In genomic region chr9:112844771-112845542, GRCh38 we compare ENCODE assay signal across 9 cellular contexts. TPM values are rescaled to one million over a fixed set of nuclear protein-coding genes. Genes with fewer than 3 reads are reported as not detected.
DNase-seq lines count a peak whose midpoint lies in the region; ATAC-seq, FAIRE-seq and TF ChIP-seq lines count a peak whose summit lies in the region.
"Had no signal": no experiment of that assay in that cellular context is flagged by ENCODE, and none has a peak within 500 bp of the region (broad histone marks: within the 10 kb centered on the region; RNA-seq: fewer than 3 reads in every experiment).

No MANE protein-coding gene starts in this region.

- CTCF ChIA-PET in HepG2 (lab: Yijun Ruan, JAX; ENCODE audit: low intra/inter-chr PET ratio, low total read pairs): interaction anchor here (1.1 to 3.1 kb wide), 4 partner anchors 25 to 60 kb away, joined by 3 to 48 read pairs (median 4); no protein-coding TSS in a partner anchor

- no peak for TF ChIP-seq EP300 in HepG2 (IDR thresholded peaks at IDR 0.05; ENCODE audit: low read depth in 2 of 2, low read length in 2 of 2)
- no peak for TF ChIP-seq EP300 in HepG2 (CRISPR knock-in tag; IDR thresholded peaks at IDR 0.05; ENCODE audit: borderline replicate concordance)

- H3K9ac ChIP-seq in HepG2 (ENCODE audit: insufficient read depth, low read depth, low read length): no peak overlapping the region

- peaks cover 14% of the 10 kb centered on the region for H3K4me1 Mint-ChIP-seq in central memory CD8-positive, alpha-beta T cell

- peak; percentile 59 for ATAC-seq in HG02970 (IDR thresholded peaks at IDR 0.05; ENCODE audit: low FRiP score, unreplicated experiment)
- ATAC-seq in activated CD4-positive, CD25-positive, alpha-beta regulatory T cell treated with anti-CD3 and anti-CD28 coated beads, Interleukin-2, amount 50 U/mL, for 24 hours: peak; percentile 55 to 63
- ATAC-seq in central memory CD8-positive, alpha-beta T cell (replicated peaks; ENCODE audit: extremely low read depth, poor library complexity, severe bottlenecking): no peak
- peak; percentile 79 for ATAC-seq in HepG2

- peak; percentile 71 for FAIRE-seq in HepG2 (lab: Jason Lieb, UNC)

- no peak overlapping the region; the same call in 1 of the 2 replicates for H3K4me2 ChIP-seq in HepG2 (ENCODE audit: low read depth, low read length)

- peaks cover 15% of the 10 kb centered on the region for H3K4me1 ChIP-seq in HepG2 (ENCODE audit: insufficient read depth, low read length)

- TF ChIP-seq POLR2A in HepG2 (IDR thresholded peaks at IDR 0.05; ENCODE audit: insufficient read depth in 1 of 2, low read depth in 2 of 2, low read length in 2 of 2): no peak

- no peak overlapping the region for H2AFZ ChIP-seq in HepG2 (ENCODE audit: low read length)

- intact Hi-C loops in HepG2 (cut with micrococcal nuclease; ENCODE audit: unreplicated experiment): loop anchor here (1.0 kb wide), 1 partner anchor 58 kb away; no protein-coding TSS in a partner anchor

- H3K27ac ChIP-seq in HepG2 (ENCODE audit: extremely low read length, insufficient read depth, low read length): no peak overlapping the region

- POLR2A ChIA-PET in HepG2 (lab: Yijun Ruan, JAX): no interaction called here

- peak; percentile 48 for DNase-seq in NK-92 treated with Interleukin-12 subunit alpha and Interleukin-12 subunit beta, amount 100 ng/mL, for 24 hours (lab: John Stamatoyannopoulos, UW)
- DNase-seq in NK-92 (lab: John Stamatoyannopoulos, UW; ENCODE audit: unreplicated experiment) (no peak), NCI-H2171 treated with DMSO at 0.1 percent for 48 hours (lab: John Stamatoyannopoulos, UW) (peak; percentile 72), HepG2 (ENCODE audit: low spot score) (peak; percentile 52)
- peak; percentile 50 to 58 for DNase-seq in central memory CD8-positive, alpha-beta T cell (ENCODE audit: low spot score in 2 of 2)
- peak; percentile 60 to 77 (median 61) for DNase-seq in stimulated activated CD4-positive, alpha-beta T cell treated with anti-CD3 and anti-CD28 coated beads, TNF-alpha, amount 100 ng/mL, for 24 hours (ENCODE audit: low read depth in 3 of 3)

- peak; percentile 87 for TF ChIP-seq CTCF in HepG2 (CRISPR knock-in tag; IDR thresholded peaks at IDR 0.05)

- peaks cover 0 to 3% of the 10 kb centered on the region in 2 experiments; a peak in 3 of 5 replicates for H3K36me3 ChIP-seq in HepG2 (replicated peaks in 1 of 2; ENCODE audit: control insufficient read depth in 1 of 2, insufficient read depth in 2 of 2, low read length in 2 of 2)

- H3K27ac Mint-ChIP-seq in central memory CD8-positive, alpha-beta T cell (ENCODE audit: low read depth): no peak overlapping the region

- WGBS in HepG2 (ENCODE audit: low lambda C conversion rate): 41% methylated on average over 14 of the region's 15 CpGs

- H3K4me3 Mint-ChIP-seq in central memory CD8-positive, alpha-beta T cell: no peak overlapping the region

- H4K20me1 ChIP-seq in HepG2 (ENCODE audit: insufficient read depth, low read length): no peaks in the 10 kb centered on the region

- H3K9me3 Mint-ChIP-seq in central memory CD8-positive, alpha-beta T cell: no peaks in the 10 kb centered on the region

- no peaks in the 10 kb centered on the region for H3K27me3 ChIP-seq in HepG2 (ENCODE audit: control insufficient read depth in 1 of 2, insufficient read depth in 2 of 2, low read length in 2 of 2)

- H3K27me3 Mint-ChIP-seq in central memory CD8-positive, alpha-beta T cell: no peaks in the 10 kb centered on the region

- in situ Hi-C loops in HepG2 (cut with HindIII; ENCODE audit: extremely low pct_ligation_motif_present, low pct_unique_long_range_greater_than_20kb): loop anchor here (5.0 kb wide), 1 partner anchor 47 kb away; the partner anchor contains the start of gene SLC46A2

- no peaks in the 10 kb centered on the region for H3K79me2 ChIP-seq in HepG2 (ENCODE audit: insufficient read depth, low read length)

- TF ChIP-seq RAD21 in HepG2 (CRISPR knock-in tag; IDR thresholded peaks at IDR 0.05): peak; percentile 76

- H3K9me3 ChIP-seq in HepG2 (ENCODE audit: low read length): no peaks in the 10 kb centered on the region

- peaks cover 7% of the 10 kb centered on the region for H3K36me3 Mint-ChIP-seq in central memory CD8-positive, alpha-beta T cell (ENCODE audit: insufficient read depth)

- BruUV-seq in HepG2 (replicated peaks; lab: Mats Ljungman, UMichigan): no TSS peak

- no peak overlapping the region for H3K4me3 ChIP-seq in HepG2 (replicated peaks in 1 of 3; ENCODE audit: insufficient read depth in 1 of 3, low read depth in 2 of 3, low read length in 3 of 3)

TF ChIP-seq in HepG2, 621 proteins besides CTCF, POLR2A, EP300 and RAD21 (continues in another document):
- TF ChIP-seq ZNF501 (CRISPR knock-in tag; IDR thresholded peaks at IDR 0.05): peak; percentile 44; the same call in 1 of the 2 replicates
- 0 out of 2 replicates have a peak, but pooled peaks have one; percentile 26 for TF ChIP-seq NCOA2 (CRISPR knock-in tag; IDR thresholded peaks at IDR 0.05)
- 0 out of 2 replicates have a peak, but pooled peaks have one; percentile 21 for TF ChIP-seq PAXIP1 (CRISPR knock-in tag; conservative IDR thresholded peaks at IDR 0.05)
- TF ChIP-seq POGZ (CRISPR knock-in tag; IDR thresholded peaks at IDR 0.05): peak; percentile 61; the same call in 1 of the 2 replicates
- TF ChIP-seq, protein P1, sequence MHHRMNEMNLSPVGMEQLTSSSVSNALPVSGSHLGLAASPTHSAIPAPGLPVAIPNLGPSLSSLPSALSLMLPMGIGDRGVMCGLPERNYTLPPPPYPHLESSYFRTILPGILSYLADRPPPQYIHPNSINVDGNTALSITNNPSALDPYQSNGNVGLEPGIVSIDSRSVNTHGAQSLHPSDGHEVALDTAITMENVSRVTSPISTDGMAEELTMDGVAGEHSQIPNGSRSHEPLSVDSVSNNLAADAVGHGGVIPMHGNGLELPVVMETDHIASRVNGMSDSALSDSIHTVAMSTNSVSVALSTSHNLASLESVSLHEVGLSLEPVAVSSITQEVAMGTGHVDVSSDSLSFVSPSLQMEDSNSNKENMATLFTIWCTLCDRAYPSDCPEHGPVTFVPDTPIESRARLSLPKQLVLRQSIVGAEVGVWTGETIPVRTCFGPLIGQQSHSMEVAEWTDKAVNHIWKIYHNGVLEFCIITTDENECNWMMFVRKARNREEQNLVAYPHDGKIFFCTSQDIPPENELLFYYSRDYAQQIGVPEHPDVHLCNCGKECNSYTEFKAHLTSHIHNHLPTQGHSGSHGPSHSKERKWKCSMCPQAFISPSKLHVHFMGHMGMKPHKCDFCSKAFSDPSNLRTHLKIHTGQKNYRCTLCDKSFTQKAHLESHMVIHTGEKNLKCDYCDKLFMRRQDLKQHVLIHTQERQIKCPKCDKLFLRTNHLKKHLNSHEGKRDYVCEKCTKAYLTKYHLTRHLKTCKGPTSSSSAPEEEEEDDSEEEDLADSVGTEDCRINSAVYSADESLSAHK (CRISPR knock-in tag; IDR thresholded peaks at IDR 0.05; ENCODE audit: borderline replicate concordance): no peak

RNA-seq across cellular contexts. Expression of gene SLC46A2, which starts 45.7 kb away (rescaled TPM):
- not detected in 2 replicates for total RNA-seq in HepG2 (2016; rRNA removed; fragmentation: Illumina TruSeq; extraction: Trizol)
- not detected in 2 replicates for total RNA-seq in HepG2 (2016; cell fraction: cytosol; rRNA removed; fragmentation: Illumina TruSeq; extraction: Trizol; ENCODE audit: low read depth)
- total RNA-seq in HepG2 (2016; cell fraction: insoluble cytoplasmic fraction; rRNA removed; fragmentation: Illumina TruSeq; extraction: Trizol): not detected in 2 replicates
- total RNA-seq in HepG2 (2016; cell fraction: membrane; rRNA removed; fragmentation: Illumina TruSeq; extraction: Trizol): not detected in 2 replicates
- total RNA-seq in HepG2 (2016; cell fraction: nucleus; rRNA removed; fragmentation: Illumina TruSeq; extraction: Trizol): not detected in 2 replicates
- polyA plus RNA-seq in HepG2 (2011; rRNA removed): not detected in 2 replicates
- polyA plus RNA-seq in HepG2 (2011; cell fraction: cytosol; rRNA removed): not detected in 2 replicates
- polyA plus RNA-seq in HepG2 (2011; cell fraction: nucleus; rRNA removed): not detected in 2 replicates
- polyA plus RNA-seq in HepG2 (2012): not detected in 2 replicates
- polyA plus RNA-seq in HepG2 (2016; cell fraction: cytosol; fragmentation: Illumina TruSeq; extraction: Trizol; ENCODE audit: low read depth): not detected in 2 replicates
- polyA plus RNA-seq in HepG2 (2016; cell fraction: insoluble cytoplasmic fraction; fragmentation: Illumina TruSeq; extraction: Trizol; ENCODE audit: low read depth): not detected in 2 replicates
- polyA plus RNA-seq in HepG2 (2016; cell fraction: membrane; fragmentation: Illumina TruSeq; extraction: Trizol; ENCODE audit: low read depth): not detected in 2 replicates
- polyA plus RNA-seq in HepG2 (2016; cell fraction: nucleus; fragmentation: Illumina TruSeq; extraction: Trizol; ENCODE audit: insufficient read depth, low read depth): not detected in 2 replicates
- polyA minus RNA-seq in HepG2 (2011; rRNA and poly(A)+ RNA removed; ENCODE audit: low replicate concordance): not detected in 2 replicates
- not detected in 2 replicates for polyA minus RNA-seq in HepG2 (2011; cell fraction: cytosol; rRNA and poly(A)+ RNA removed)
- not detected in 2 replicates for polyA minus RNA-seq in HepG2 (2011; cell fraction: nucleus; rRNA and poly(A)+ RNA removed)
- total RNA-seq: temporal lobe had no signal
